8 cellular contexts compared by ENCODE assay signal in the genomic region with DNA sequence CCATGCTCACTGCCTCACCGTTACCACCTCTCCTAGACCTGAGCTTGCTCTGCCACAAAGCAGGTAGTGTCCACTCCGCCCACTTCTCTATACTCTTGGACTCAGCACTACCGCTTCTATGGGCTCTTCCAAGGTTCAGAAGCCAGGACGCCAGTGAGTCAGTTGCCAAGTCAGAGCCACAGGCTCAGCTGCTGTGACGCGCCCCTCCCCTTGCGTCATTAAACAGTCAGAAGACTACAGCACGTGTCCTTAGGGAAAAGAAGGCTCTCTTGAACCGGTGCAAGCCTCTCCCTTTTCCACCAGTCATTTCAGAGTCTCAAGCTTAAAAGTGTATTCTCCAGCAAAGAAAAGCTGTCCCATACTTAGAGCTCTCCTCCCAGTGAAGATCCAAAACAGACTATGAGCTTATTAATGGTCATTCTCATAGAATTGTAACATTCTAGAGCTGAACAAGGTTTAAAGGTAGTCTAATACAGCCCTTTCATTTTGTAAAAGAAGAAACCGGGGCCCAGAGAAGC. TPM values are rescaled to one million over a fixed set of nuclear protein-coding genes. Genes with fewer than 3 reads are reported as not detected.
DNase-seq lines count a peak whose midpoint lies in the region; TF ChIP-seq lines count a peak whose summit lies in the region.

No MANE protein-coding gene starts in this region.

- H3K79me1 ChIP-seq in H9 (ENCODE audit: insufficient read depth, low read depth, low read length, poor library complexity, severe bottlenecking) = no peaks in the 10 kb centered on the region

- no peak overlapping the region for H4K8ac ChIP-seq in H9 (replicated peaks; ENCODE audit: insufficient read length, low read depth, low read length)

- H3K4me1 Mint-ChIP-seq in Caco-2 (ENCODE audit: low read depth, unreplicated experiment) (peaks cover 7% of the 10 kb centered on the region), H9 (peaks cover 4 to 5% of the 10 kb centered on the region in 2 experiments; a peak in 3 of 4 replicates)

- no peak overlapping the region for H2BK120ac ChIP-seq in H9 (ENCODE audit: low read depth, low read length, poor library complexity, severe bottlenecking)

- H3K27me3 ChIP-seq in Caco-2 (replicated peaks; ENCODE audit: control insufficient read depth, insufficient read depth, low read length) (no peaks in the 10 kb centered on the region), H9 (ENCODE audit: insufficient read depth, low read length) (no peaks in the 10 kb centered on the region), esophagus muscularis mucosa (no peaks in the 10 kb centered on the region)

- H3K9me3 Mint-ChIP-seq in Caco-2 (ENCODE audit: unreplicated experiment) (peaks cover under 1% of the 10 kb centered on the region), H9 (no peaks in the 10 kb centered on the region)

- no peak overlapping the region for H3T11ph ChIP-seq in H9 (ENCODE audit: low read length)

- H2BK5ac ChIP-seq in H9 (ENCODE audit: insufficient read length, low read length) = no peak overlapping the region

- CTCF ChIA-PET in Caco-2 (lab: Charles Lee) = no interaction called here

- H3K27ac Mint-ChIP-seq in Caco-2 (ENCODE audit: unreplicated experiment) (no peak overlapping the region), H9 (no peak overlapping the region; a peak in 1 of 7 replicates)

- H3K4me2 ChIP-seq in H9 (ENCODE audit: insufficient read depth, insufficient read length, low read length) = no peak overlapping the region

- no peak overlapping the region for H3K18ac ChIP-seq in H9 (ENCODE audit: insufficient read length, low read depth, low read length)

- H3K36me3 Mint-ChIP-seq in Caco-2 (ENCODE audit: insufficient read depth, unreplicated experiment) (no peaks in the 10 kb centered on the region), H9 (ENCODE audit: insufficient read depth in 1 of 3, low read depth in 3 of 3) (no peaks in the 10 kb centered on the region)

- H3K36me3 ChIP-seq in Caco-2 (ENCODE audit: control insufficient read depth, insufficient read depth, low read length) (no peaks in the 10 kb centered on the region), esophagus muscularis mucosa (no peaks in the 10 kb centered on the region)

- no TSS peak for BruUV-seq in Caco-2 (replicated peaks; lab: Mats Ljungman, UMichigan)

- H3K14ac ChIP-seq in H9 (ENCODE audit: insufficient read depth, low read length) = no peak overlapping the region; the same call in 1 of the 2 replicates

- H3K27ac ChIP-seq in H9 (ENCODE audit: insufficient read length, low read depth, low read length) (no peak overlapping the region), esophagus muscularis mucosa (replicated peaks in 1 of 4) (no peak overlapping the region)

- in situ Hi-C loops in G401 (cut with HindIII; ENCODE audit: low sequenced_read_pairs) = no loop called here

- H3K27me3 Mint-ChIP-seq in Caco-2 (ENCODE audit: insufficient read depth, unreplicated experiment) (no peaks in the 10 kb centered on the region), H9 (ENCODE audit: low read depth) (no peaks in the 10 kb centered on the region; the same call in 1 of the 2 replicates)

- no peak overlapping the region for H3K9ac ChIP-seq in H9 (ENCODE audit: extremely low read depth, insufficient read length, low read length)

- H3K4me3 Mint-ChIP-seq in Caco-2 (ENCODE audit: unreplicated experiment) (peak overlapping the region; percentile 2), H9 (no peak overlapping the region)

- intact Hi-C loops in Caco-2 (cut with micrococcal nuclease; ENCODE audit: unreplicated experiment) = no loop called here
- intact Hi-C loops in posterior vena cava (cut with DNase I) = no loop called here
- intact Hi-C loops in esophagus muscularis mucosa (cut with DNase I) = no loop called here

- H4K20me1 ChIP-seq in H9 (ENCODE audit: control insufficient read depth, insufficient read depth, insufficient read length) = no peaks in the 10 kb centered on the region

- no peaks in the 10 kb centered on the region for H3K79me2 ChIP-seq in H9 (ENCODE audit: insufficient read depth, low read length)

- TF ChIP-seq CTCF in Caco-2 (IDR thresholded peaks at IDR 0.05; ENCODE audit: insufficient read depth in 1 of 2, low read depth in 1 of 2, low read length in 1 of 2, severe bottlenecking in 1 of 2, unreplicated experiment in 1 of 2) (no peak), H9 (conservative IDR thresholded peaks at IDR 0.05) (no peak), esophagus muscularis mucosa (IDR thresholded peaks at IDR 0.05) (no peak)

- no peaks in the 10 kb centered on the region for H3K23me2 ChIP-seq in H9 (ENCODE audit: insufficient read length, low read depth, low read length, poor library complexity, severe bottlenecking)

- no peak overlapping the region for H2BK12ac ChIP-seq in H9 (ENCODE audit: insufficient read length, low read depth, low read length)

- H3K23ac ChIP-seq in H9 (ENCODE audit: insufficient read length, low read depth, low read length) = no peak overlapping the region

- H3K4me1 ChIP-seq in Caco-2 (no peaks in the 10 kb centered on the region), H9 (ENCODE audit: insufficient read depth, low read length) (no peaks in the 10 kb centered on the region), esophagus muscularis mucosa (peaks cover 12 to 30% (median 22%) of the 10 kb centered on the region in 4 donors)

- no CpG with 5 or more reads among the region's 10 CpGs for WGBS in H9 (ENCODE audit: extremely low coverage, insufficient read length, low lambda C conversion rate)
- WGBS in esophagus muscularis mucosa = 76% methylated on average over 10 of the region's 10 CpGs

- no peak overlapping the region for H2AFZ ChIP-seq in H9 (ENCODE audit: low read length)

- H4K5ac ChIP-seq in H9 (ENCODE audit: insufficient read length, low read depth, low read length) = no peak overlapping the region

- H3K4me3 ChIP-seq in Caco-2 (ENCODE audit: low read depth, low read length) (no peak overlapping the region), esophagus muscularis mucosa (no peak overlapping the region)

- POLR2A ChIA-PET in Caco-2 (lab: Charles Lee) = no interaction called here

- no peak overlapping the region for H3K4ac ChIP-seq in H9 (ENCODE audit: low read depth, low read length)

- TF ChIP-seq EP300 in esophagus muscularis mucosa (IDR thresholded peaks at IDR 0.05) = no peak

- H3K56ac ChIP-seq in H9 (ENCODE audit: insufficient read length, low read depth, low read length) = no peak overlapping the region

- no peak overlapping the region for H2AK5ac ChIP-seq in H9 (ENCODE audit: insufficient read length, low read length)

- H2BK15ac ChIP-seq in H9 (ENCODE audit: low read depth, low read length) = no peak overlapping the region

- DNase-seq in Caco-2 = peak; percentile 16 to 49
- DNase-seq in H9 = peak; percentile 42
- peak; percentile 17 to 51 for DNase-seq in NOMO-1 (lab: John Stamatoyannopoulos, UW; ENCODE audit: unreplicated experiment in 2 of 2)
- peak; percentile 73 for DNase-seq in fibroblast of gingiva (ENCODE audit: low read depth)
- DNase-seq in posterior vena cava (ENCODE audit: low spot score) = peak; percentile 88
- no peak for DNase-seq in mesenteric fat pad (ENCODE audit: low spot score)
- no peak for DNase-seq in G401 (ENCODE audit: low spot score)
- DNase-seq in esophagus muscularis mucosa (ENCODE audit: extremely low spot score) = no peak

- H3K9me3 ChIP-seq in Caco-2 (no peaks in the 10 kb centered on the region), H9 (ENCODE audit: control insufficient read depth, low read depth, low read length) (no peaks in the 10 kb centered on the region), esophagus muscularis mucosa (no peaks in the 10 kb centered on the region)

- no peak overlapping the region for H4K91ac ChIP-seq in H9 (ENCODE audit: insufficient read length, low read depth, low read length)

- H2BK20ac ChIP-seq in H9 (ENCODE audit: low read depth, low read length, poor library complexity, severe bottlenecking) = no peak overlapping the region

- no peak for TF ChIP-seq POLR2A in esophagus muscularis mucosa (IDR thresholded peaks at IDR 0.05; ENCODE audit: low read depth)

RNA-seq across cellular contexts. Expression of gene MET, which starts 41.0 kb away (rescaled TPM):
- total RNA-seq in Caco-2 (2022) (72.6 and 82.9 TPM in 2 replicates), H9 (2021) (5.0 and 5.5 TPM in 2 replicates), posterior vena cava (10 to 100 TPM; 15.7 to 26.8 TPM), mesenteric fat pad (18.4 TPM), esophagus muscularis mucosa (10 to 100 TPM; 12.0 to 27.2 (median 15.7) TPM)
- 0.20 TPM in 1 of 2 replicates, not detected in the other for total RNA-seq in G401 (2014; rRNA removed; shearing (Covaris generic))

Comparison
In these comparisons a context has a peak if more than half of its experiments do, and no peak if none do; other contexts are left out.
1. DNase-seq: peak in Caco-2 (2 of 2), H9 (single experiment), NOMO-1 (2 of 2), fibroblast of gingiva (single experiment) and posterior vena cava (single experiment); none in mesenteric fat pad (single experiment), G401 (single experiment) and esophagus muscularis mucosa (single experiment).